8 cellular contexts compared by ENCODE assay signal in genomic region chr18:31943895-31944816, GRCh38. TPM values are rescaled to one million over a fixed set of nuclear protein-coding genes. Genes with fewer than 3 reads are reported as not detected.
DNase-seq lines count a peak whose midpoint lies in the region; ATAC-seq and TF ChIP-seq lines count a peak whose summit lies in the region.

No MANE protein-coding gene starts in this region.

- H3K27me3 ChIP-seq in heart right ventricle (no peaks in the 10 kb centered on the region), body of pancreas (no peaks in the 10 kb centered on the region), lung (ENCODE audit: control insufficient read depth, insufficient read depth) (no peaks in the 10 kb centered on the region), uterus (no peaks in the 10 kb centered on the region)

- H3K36me3 ChIP-seq in heart right ventricle (no peaks in the 10 kb centered on the region), body of pancreas (replicated peaks in 1 of 2; ENCODE audit: insufficient read depth in 1 of 2, low read depth in 2 of 2) (no peaks in the 10 kb centered on the region), lung (ENCODE audit: control insufficient read depth in 2 of 2, insufficient read depth in 2 of 2, low read length in 2 of 2) (no peaks in the 10 kb centered on the region), uterus (no peaks in the 10 kb centered on the region)

- H3K9me3 ChIP-seq in heart right ventricle (no peaks in the 10 kb centered on the region), body of pancreas (no peaks in the 10 kb centered on the region), lung (ENCODE audit: control insufficient read depth in 2 of 2, insufficient read depth in 1 of 2, low read length in 1 of 2) (no peaks in the 10 kb centered on the region), uterus (no peaks in the 10 kb centered on the region)

- no peak for ATAC-seq in heart right ventricle
- no peak for ATAC-seq in Right ventricle myocardium superior (ENCODE audit: poor library complexity)
- no peak for ATAC-seq in body of pancreas
- no peak for ATAC-seq in lung (ENCODE audit: insufficient read depth, low FRiP score)
- ATAC-seq in HG02588 (IDR thresholded peaks at IDR 0.05; ENCODE audit: unreplicated experiment): no peak
- no peak for ATAC-seq in HG03439 (IDR thresholded peaks at IDR 0.05; ENCODE audit: unreplicated experiment)

- H3K4me3 ChIP-seq in heart right ventricle (peak overlapping the region; percentile 34 to 93 (median 87)), body of pancreas (peak overlapping the region in 1 of 2 donors; percentile 75), lung (peak overlapping the region; percentile 49), uterus (peak overlapping the region; percentile 88 to 92)

- intact Hi-C loops in heart right ventricle (cut with DNase I): loop anchor here in 7 of 10 donors (2.0 to 10.0 kb wide), 4 partner anchors 141 to 151 kb away; partner anchors contain the start of gene RNF138 (in 3 of the 7)
- intact Hi-C loops in Right ventricle myocardium superior (cut with DNase I): loop anchor here (10.0 kb wide), 1 partner anchor 141 kb away; no protein-coding TSS in a partner anchor
- intact Hi-C loops in body of pancreas (cut with DNase I): loop anchor here (10.0 kb wide), 1 partner anchor 141 kb away; no protein-coding TSS in a partner anchor
- intact Hi-C loops in uterus (cut with DNase I; ENCODE audit: low total_unique reads): no loop called here

- 17 to 19% methylated on average over 15 of the region's 15 CpGs for WGBS in heart right ventricle, 2 donors
- WGBS in body of pancreas, 2 donors: 11 to 13% methylated on average over 15 of the region's 15 CpGs
- WGBS in lung, 2 donors: 13 to 15% methylated on average over 15 of the region's 15 CpGs

- no peak for TF ChIP-seq CTCF in heart right ventricle (IDR thresholded peaks at IDR 0.05)
- TF ChIP-seq CTCF in body of pancreas (IDR thresholded peaks at IDR 0.05): no peak
- no peak for TF ChIP-seq CTCF in lung (IDR thresholded peaks at IDR 0.05; ENCODE audit: control extremely low read depth, extremely low read depth)
- no peak for TF ChIP-seq CTCF in uterus (IDR thresholded peaks at IDR 0.05)

- TF ChIP-seq POLR2A in body of pancreas (IDR thresholded peaks at IDR 0.05) (no peak), uterus (IDR thresholded peaks at IDR 0.05) (no peak)

- no peak for DNase-seq in heart right ventricle
- no peak for DNase-seq in Right ventricle myocardium superior
- DNase-seq in body of pancreas: no peak
- no peak for DNase-seq in lung (ENCODE audit: low spot score)
- no peak for DNase-seq in uterus
- DNase-seq in KG1 (lab: John Stamatoyannopoulos, UW): no peak

- H3K4me1 ChIP-seq in heart right ventricle (peaks cover 2 to 39% (median 32%) of the 10 kb centered on the region in 9 donors), body of pancreas (peaks cover 36% of the 10 kb centered on the region), lung (ENCODE audit: control insufficient read depth in 2 of 2, insufficient read depth in 2 of 2, low read length in 2 of 2) (peaks cover 6 to 10% of the 10 kb centered on the region in 2 donors), uterus (peaks cover 0 to 9% of the 10 kb centered on the region in 2 donors)

- H3K27ac ChIP-seq in heart right ventricle (peak overlapping the region in 9 of 10 donors; percentile 69 to 97 (median 93)), body of pancreas (peak overlapping the region; percentile 49 to 91 (median 71)), lung (ENCODE audit: low read depth in 1 of 2, low read length in 1 of 2) (peak overlapping the region; percentile 66 to 68), uterus (peak overlapping the region; percentile 84 to 89)

RNA-seq across cellular contexts. Expression of gene TRAPPC8, which starts 1.2 kb away (rescaled TPM):
- 10 to 100 TPM; 26.3 to 39.1 (median 32.1) TPM for total RNA-seq in heart right ventricle
- 10 to 100 TPM; 13.6 to 14.6 TPM for polyA plus RNA-seq in heart right ventricle
- 34.1 TPM for total RNA-seq in Right ventricle myocardium superior
- 10 to 100 TPM; 18.7 to 20.8 TPM for total RNA-seq in body of pancreas
- 10 to 100 TPM; 51.3 to 73.5 TPM for total RNA-seq in lung
- 10 to 100 TPM; 12.4 to 20.3 TPM for polyA plus RNA-seq in lung
- total RNA-seq in uterus: 10 to 100 TPM; 29.1 to 98.5 (median 53.0) TPM
